In genomic region chr15:42232606-42233005, GRCh38 we compare ENCODE assay signal across 25 cellular contexts.
"Had no signal": no experiment of that assay in that cellular context is flagged by ENCODE, and none has a peak within 500 bp of the region (broad histone marks: within the 10 kb centered on the region; RNA-seq: fewer than 3 reads in every experiment).

No MANE protein-coding gene starts in this region.

- H3K9ac ChIP-seq: neural progenitor cell had no signal

- H3K27ac ChIP-seq: hepatocyte, left ventricle myocardium inferior, neural progenitor cell, ovary, right atrium auricular region, right lobe of liver, testis, thyroid gland, transverse colon, upper lobe of right lung, uterus had no signal

- H3K36me3 ChIP-seq: ovary, uterus had no signal

- H3K4me2 ChIP-seq: hepatocyte, neural progenitor cell had no signal

- DNase-seq: islet precursor cell; left ventricle myocardium inferior; naive B cell; natural killer cell; nephron progenitor cell; ovary; right lobe of liver; stimulated activated CD4-positive, alpha-beta T cell treated with anti-CD3 and anti-CD28 coated beads, Interleukin-12 subunit alpha, Interleukin-12 subunit beta, amount 100 ng/mL, for 4 hours; stimulated activated CD4-positive, alpha-beta T cell treated with anti-CD3 and anti-CD28 coated beads, Interleukin-15, amount 100 ng/mL, for 24 hours; stimulated activated CD4-positive, alpha-beta T cell treated with anti-CD3 and anti-CD28 coated beads, Interleukin-2, amount 100 ng/mL, for 24 hours; stimulated activated CD4-positive, alpha-beta T cell treated with anti-CD3 and anti-CD28 coated beads, Interleukin-4, amount 100 ng/mL, for 1 hour; stimulated activated naive B cell treated with anti-CD40 and anti-IgM and Interleukin-4, amounts not matched to agents 10 μg/mL and 1 μg/mL and 100 μg/mL, for 72 hours; stimulated activated naive CD8-positive, alpha-beta T cell treated with anti-CD3 and anti-CD28 coated beads, Interleukin-15, Interleukin-2, amounts not matched to agents 100 U/mL and 50 U/mL, for 24 hours; stomach; testis; thyroid gland; transverse colon; upper lobe of right lung; uterus had no signal

- ATAC-seq: natural killer cell; right lobe of liver; stimulated activated naive B cell treated with anti-CD40 and anti-IgM and Interleukin-4, amounts not matched to agents 10 μg/mL and 1 μg/mL and 100 μg/mL, for 72 hours; stimulated activated naive CD8-positive, alpha-beta T cell treated with anti-CD3 and anti-CD28 coated beads, Interleukin-15, Interleukin-2, amounts not matched to agents 100 U/mL and 50 U/mL, for 24 hours had no signal

- H3K27ac Mint-ChIP-seq: mesothelial cell of epicardium; natural killer cell; nephron progenitor cell; neural progenitor cell; stimulated activated naive B cell treated with anti-CD40 and anti-IgM and Interleukin-4, amounts not matched to agents 10 μg/mL and 1 μg/mL and 100 μg/mL, for 72 hours had no signal

- H2AFZ ChIP-seq: hepatocyte, neural progenitor cell had no signal

- H3K4me3 Mint-ChIP-seq: mesothelial cell of epicardium; naive B cell; natural killer cell; nephron progenitor cell; neural progenitor cell; stimulated activated naive B cell treated with anti-CD40 and anti-IgM and Interleukin-4, amounts not matched to agents 10 μg/mL and 1 μg/mL and 100 μg/mL, for 72 hours had no signal

- H3K9me3 ChIP-seq: left ventricle myocardium inferior, ovary, right atrium auricular region, right lobe of liver, stomach, testis, thyroid gland, transverse colon, upper lobe of right lung, uterus had no signal

- H3K27me3 ChIP-seq: hepatocyte, neural progenitor cell, ovary, right atrium auricular region, right lobe of liver, stomach, testis, thyroid gland, transverse colon, upper lobe of right lung, uterus had no signal

- H3K27me3 Mint-ChIP-seq: naive B cell; progenitor cell of endocrine pancreas; stimulated activated naive B cell treated with anti-CD40 and anti-IgM and Interleukin-4, amounts not matched to agents 10 μg/mL and 1 μg/mL and 100 μg/mL, for 72 hours had no signal

- H3K4me1 ChIP-seq: left ventricle myocardium inferior, neural progenitor cell, right atrium auricular region, right lobe of liver, stomach, testis, thyroid gland, upper lobe of right lung, uterus had no signal

- H3K4me1 Mint-ChIP-seq: mesothelial cell of epicardium, natural killer cell, nephron progenitor cell, neural progenitor cell had no signal

- H3K4me3 ChIP-seq: hepatocyte, left ventricle myocardium inferior, lung, neural progenitor cell, ovary, right atrium auricular region, right lobe of liver, stomach, testis, thyroid gland, transverse colon, upper lobe of right lung, uterus had no signal

- H3K9me3 Mint-ChIP-seq: mesothelial cell of epicardium; naive B cell; natural killer cell; nephron progenitor cell; neural progenitor cell; stimulated activated naive B cell treated with anti-CD40 and anti-IgM and Interleukin-4, amounts not matched to agents 10 μg/mL and 1 μg/mL and 100 μg/mL, for 72 hours had no signal
